Comparison of ENCODE assay signal across 21 cellular contexts in the genomic region with DNA sequence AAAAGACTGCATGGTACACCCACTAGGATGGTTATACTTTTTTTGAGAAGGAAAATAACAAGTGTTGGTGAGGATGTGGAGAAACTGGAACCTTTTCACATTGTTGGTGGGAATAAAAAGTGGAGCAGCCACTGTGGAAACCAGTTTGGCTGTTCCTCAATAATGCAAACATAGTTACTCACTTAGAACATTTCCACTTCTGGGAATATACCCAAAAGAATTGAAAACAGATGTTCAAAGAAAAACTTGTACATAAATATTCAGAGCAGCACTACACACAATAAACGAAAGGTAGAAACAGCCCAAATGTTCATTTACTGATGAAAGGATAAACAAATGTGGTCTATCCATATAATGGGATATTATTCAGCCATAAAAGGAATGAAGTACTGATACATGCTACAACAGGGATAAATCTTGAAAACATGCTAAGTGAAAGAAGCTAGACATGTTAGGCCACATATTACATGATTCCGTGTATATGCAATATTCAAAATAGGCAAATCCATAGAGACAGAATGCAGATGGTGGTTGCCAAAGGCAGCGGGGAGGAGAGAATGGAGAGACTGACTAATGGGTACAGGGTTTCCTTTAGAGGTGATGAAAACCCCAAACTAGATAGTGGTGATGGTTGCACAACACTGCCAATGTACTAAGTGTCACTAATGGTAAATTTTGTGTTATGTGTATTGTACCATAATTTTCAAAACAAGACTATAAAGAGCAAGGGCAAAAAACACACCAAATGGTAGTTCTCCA. TPM values are rescaled to one million over a fixed set of nuclear protein-coding genes. Genes with fewer than 3 reads are reported as not detected.
DNase-seq lines count a peak whose midpoint lies in the region; ATAC-seq and TF ChIP-seq lines count a peak whose summit lies in the region.
"Had no signal": no experiment of that assay in that cellular context is flagged by ENCODE, and none has a peak within 500 bp of the region (broad histone marks: within the 10 kb centered on the region; RNA-seq: fewer than 3 reads in every experiment).

No MANE protein-coding gene starts in this region.

- POLR2A ChIA-PET in naive thymus-derived CD8-positive, alpha-beta T cell (lab: Charles Lee), result no interaction called here

- no peaks in the 10 kb centered on the region for H3K27me3 Mint-ChIP-seq in osteocyte (ENCODE audit: unreplicated experiment)
- peaks cover 4 to 37% (median 13%) of the 10 kb centered on the region in 5 donors for H3K27me3 Mint-ChIP-seq in naive thymus-derived CD8-positive, alpha-beta T cell

- H3K4me1 Mint-ChIP-seq in osteocyte (ENCODE audit: unreplicated experiment), result no peaks in the 10 kb centered on the region
- no peaks in the 10 kb centered on the region for H3K4me1 Mint-ChIP-seq in naive thymus-derived CD8-positive, alpha-beta T cell

- H3K27ac Mint-ChIP-seq in osteocyte (ENCODE audit: unreplicated experiment), result no peak overlapping the region
- no peak overlapping the region for H3K27ac Mint-ChIP-seq in naive thymus-derived CD8-positive, alpha-beta T cell
- H3K27ac Mint-ChIP-seq: CD4-positive, alpha-beta T cell had no signal

- TF ChIP-seq CTCF in AG09309 (IDR thresholded peaks at IDR 0.05; ENCODE audit: control insufficient read depth, insufficient read depth, low read depth, low read length, missing control alignments) (no peak), cardiac fibroblast (IDR thresholded peaks at IDR 0.05; ENCODE audit: low read depth, low read length) (no peak), osteocyte (IDR thresholded peaks at IDR 0.05) (no peak)

- H3K4me3 Mint-ChIP-seq in osteocyte (ENCODE audit: unreplicated experiment), result no peak overlapping the region
- no peak overlapping the region for H3K4me3 Mint-ChIP-seq in naive thymus-derived CD8-positive, alpha-beta T cell
- H3K4me3 Mint-ChIP-seq: CD4-positive, alpha-beta T cell had no signal

- no peaks in the 10 kb centered on the region for H3K36me3 Mint-ChIP-seq in osteocyte (ENCODE audit: unreplicated experiment)
- peaks cover 0 to 2% (median 0%) of the 10 kb centered on the region in 3 donors for H3K36me3 Mint-ChIP-seq in naive thymus-derived CD8-positive, alpha-beta T cell

- H3K4me3 ChIP-seq in AG09309 (ENCODE audit: control insufficient read depth, low read depth, low read length), result no peak overlapping the region
- no peak overlapping the region for H3K4me3 ChIP-seq in cardiac fibroblast (replicated peaks in 1 of 2; ENCODE audit: low read depth in 2 of 2, low read length in 2 of 2)
- H3K4me3 ChIP-seq: GM12878, K562, PC-9 had no signal

- peaks cover 3% of the 10 kb centered on the region for H3K9me3 Mint-ChIP-seq in osteocyte (ENCODE audit: unreplicated experiment)
- no peaks in the 10 kb centered on the region for H3K9me3 Mint-ChIP-seq in naive thymus-derived CD8-positive, alpha-beta T cell
- H3K9me3 Mint-ChIP-seq: CD4-positive, alpha-beta T cell had no signal

- peak; percentile 16 for DNase-seq in AG09309 (ENCODE audit: low read depth)
- peak; percentile 38 for DNase-seq in GM04503 (ENCODE audit: low read depth)
- DNase-seq in cardiac fibroblast (ENCODE audit: low read depth in 2 of 2), result peak; percentile 52 to 57
- peak; percentile 35 for DNase-seq in fibroblast of the conjunctiva (ENCODE audit: low read depth)
- no peak for DNase-seq in osteocyte (ENCODE audit: extremely low spot score, unreplicated experiment)
- no peak for DNase-seq in naive thymus-derived CD8-positive, alpha-beta T cell
- DNase-seq: ACHN; Caco-2; CD4-positive, alpha-beta T cell; GDM1; GOT3; NCI-H1105; NCI-H1694; NCI-H2107; NCI-H226; NCI-H524; SIG-M5 had no signal

- ATAC-seq in GM19397 (IDR thresholded peaks at IDR 0.05; ENCODE audit: unreplicated experiment), result no peak
- ATAC-seq in naive thymus-derived CD8-positive, alpha-beta T cell, result no peak
- ATAC-seq: GM12878, K562 had no signal

RNA-seq across cellular contexts. Expression of gene LMAN1, which starts 20.9 kb away (rescaled TPM):
- 93.2 and 94.7 TPM in 2 replicates for total RNA-seq in osteocyte
- 10 to 100 TPM; 40.7 to 52.5 TPM for total RNA-seq in naive thymus-derived CD8-positive, alpha-beta T cell
- polyA plus RNA-seq in naive thymus-derived CD8-positive, alpha-beta T cell, result 10 to 100 TPM; 27.5 to 38.4 (median 38.0) TPM

Comparison
In these comparisons a context has a peak if more than half of its experiments do, and no peak if none do; other contexts are left out.
1. DNase-seq: peak in AG09309 (single experiment), GM04503 (single experiment), cardiac fibroblast (2 of 2) and fibroblast of the conjunctiva (single experiment); none in osteocyte (single experiment) and naive thymus-derived CD8-positive, alpha-beta T cell (0 of 10).